ENCODE assay signal across 8 cellular contexts in genomic region chr19:3224346-3225325, GRCh38. TPM values are rescaled to one million over a fixed set of nuclear protein-coding genes. Genes with fewer than 3 reads are reported as not detected.
DNase-seq lines count a peak whose midpoint lies in the region; ATAC-seq, FAIRE-seq and TF ChIP-seq lines count a peak whose summit lies in the region.

TSS of gene CELF5 (plus strand) at chr19:3224661. CDS start at chr19:3224740, 79 bp downstream.

- peaks cover 31% of the 10 kb centered on the region for H3K27me3 ChIP-seq in adipocyte (replicated peaks; ENCODE audit: control insufficient read depth, insufficient read depth, low read length)

- DNase-seq in AG04449 (ENCODE audit: low read depth, low spot score), result no peak
- DNase-seq in H54 (ENCODE audit: insufficient read length, low spot score), result peak; percentile 82
- DNase-seq in adipocyte (ENCODE audit: low read depth), result peak; percentile 82
- DNase-seq in stimulated activated CD4-positive, alpha-beta T cell treated with anti-CD3 and anti-CD28 coated beads, Interleukin-1b, Interleukin-23, amount 100 ng/mL, for 24 hours (ENCODE audit: low read depth in 4 of 4, low spot score in 1 of 4), result peak; percentile 18 to 45 (median 33)
- DNase-seq in H4 (ENCODE audit: low spot score), result no peak

- H3K9ac ChIP-seq in adipocyte (ENCODE audit: low read length), result no peak within 1 kb of the TSS

- H3K4me3 ChIP-seq in AG04449 (ENCODE audit: low read depth, low read length) (peak within 1 kb of the TSS; percentile 30), adipocyte (ENCODE audit: low read length) (no peak within 1 kb of the TSS), iPS-11a (ENCODE audit: low read depth, low read length) (peak within 1 kb of the TSS; percentile 58)

- no peaks in the 10 kb centered on the region for H3K36me3 ChIP-seq in adipocyte (ENCODE audit: control insufficient read depth, insufficient read depth, low read length, severe bottlenecking)

- POLR2A ChIA-PET in AG04449 (lab: Yijun Ruan, JAX), result no interaction called here

- H3K4me1 ChIP-seq in adipocyte (ENCODE audit: control insufficient read depth, insufficient read depth, low read length), result no peaks in the 10 kb centered on the region

- H3K9me3 ChIP-seq in adipocyte (ENCODE audit: control insufficient read depth, low read length), result no peaks in the 10 kb centered on the region

- CTCF ChIA-PET in AG04449 (lab: Yijun Ruan, JAX), result interaction anchor here (0.6 to 3.4 kb wide), 18 partner anchors 9 to 337 kb away, joined by 3 to 25 read pairs (median 4); no protein-coding TSS in a partner anchor

- FAIRE-seq in H54 (lab: Jason Lieb, UNC), result no peak

- TF ChIP-seq CTCF in AG04449 (IDR thresholded peaks at IDR 0.05; ENCODE audit: insufficient read depth, low read length, missing control alignments), result peak; percentile 20

- no peak for TF ChIP-seq POLR2A in H54 (IDR thresholded peaks at IDR 0.05; ENCODE audit: low read depth, low read length)

- ATAC-seq in SK-N-SH treated with all-trans-retinoic acid at 6 μM for 48 hours (peak; percentile 64), HG03457 (IDR thresholded peaks at IDR 0.05; ENCODE audit: unreplicated experiment) (no peak)

TF ChIP-seq in SK-N-SH treated with all-trans-retinoic acid at 6 μM for 48 hours, 23 proteins besides CTCF, POLR2A, EP300 and RAD21:
- TF ChIP-seq BACH2 (CRISPR knock-in tag; IDR thresholded peaks at IDR 0.05; ENCODE audit: borderline replicate concordance), result no peak
- TF ChIP-seq TSHZ2 (CRISPR knock-in tag; IDR thresholded peaks at IDR 0.05), result no peak
- no peak for TF ChIP-seq ZNF70 (CRISPR knock-in tag; IDR thresholded peaks at IDR 0.05)
- TF ChIP-seq ZFP3 (CRISPR knock-in tag; IDR thresholded peaks at IDR 0.05), result no peak
- no peak for TF ChIP-seq SNAI2 (CRISPR knock-in tag; IDR thresholded peaks at IDR 0.05)
- TF ChIP-seq, protein P1, sequence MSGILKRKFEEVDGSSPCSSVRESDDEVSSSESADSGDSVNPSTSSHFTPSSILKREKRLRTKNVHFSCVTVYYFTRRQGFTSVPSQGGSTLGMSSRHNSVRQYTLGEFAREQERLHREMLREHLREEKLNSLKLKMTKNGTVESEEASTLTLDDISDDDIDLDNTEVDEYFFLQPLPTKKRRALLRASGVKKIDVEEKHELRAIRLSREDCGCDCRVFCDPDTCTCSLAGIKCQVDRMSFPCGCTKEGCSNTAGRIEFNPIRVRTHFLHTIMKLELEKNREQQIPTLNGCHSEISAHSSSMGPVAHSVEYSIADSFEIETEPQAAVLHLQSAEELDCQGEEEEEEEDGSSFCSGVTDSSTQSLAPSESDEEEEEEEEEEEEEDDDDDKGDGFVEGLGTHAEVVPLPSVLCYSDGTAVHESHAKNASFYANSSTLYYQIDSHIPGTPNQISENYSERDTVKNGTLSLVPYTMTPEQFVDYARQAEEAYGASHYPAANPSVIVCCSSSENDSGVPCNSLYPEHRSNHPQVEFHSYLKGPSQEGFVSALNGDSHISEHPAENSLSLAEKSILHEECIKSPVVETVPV (CRISPR knock-in tag; IDR thresholded peaks at IDR 0.05), result no peak
- no peak for TF ChIP-seq ZC3H10 (CRISPR knock-in tag; IDR thresholded peaks at IDR 0.05)
- TF ChIP-seq, protein P2, sequence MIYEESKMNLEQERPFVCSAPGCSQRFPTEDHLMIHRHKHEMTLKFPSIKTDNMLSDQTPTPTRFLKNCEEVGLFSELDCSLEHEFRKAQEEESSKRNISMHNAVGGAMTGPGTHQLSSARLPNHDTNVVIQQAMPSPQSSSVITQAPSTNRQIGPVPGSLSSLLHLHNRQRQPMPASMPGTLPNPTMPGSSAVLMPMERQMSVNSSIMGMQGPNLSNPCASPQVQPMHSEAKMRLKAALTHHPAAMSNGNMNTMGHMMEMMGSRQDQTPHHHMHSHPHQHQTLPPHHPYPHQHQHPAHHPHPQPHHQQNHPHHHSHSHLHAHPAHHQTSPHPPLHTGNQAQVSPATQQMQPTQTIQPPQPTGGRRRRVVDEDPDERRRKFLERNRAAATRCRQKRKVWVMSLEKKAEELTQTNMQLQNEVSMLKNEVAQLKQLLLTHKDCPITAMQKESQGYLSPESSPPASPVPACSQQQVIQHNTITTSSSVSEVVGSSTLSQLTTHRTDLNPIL (CRISPR knock-in tag; IDR thresholded peaks at IDR 0.05; ENCODE audit: low read depth), result no peak
- TF ChIP-seq TOX (CRISPR knock-in tag; IDR thresholded peaks at IDR 0.05; ENCODE audit: borderline replicate concordance), result no peak
- TF ChIP-seq OSR1 (CRISPR knock-in tag; IDR thresholded peaks at IDR 0.05), result no peak
- TF ChIP-seq PATZ1 (CRISPR knock-in tag; IDR thresholded peaks at IDR 0.05; ENCODE audit: borderline replicate concordance), result no peak
- no peak for TF ChIP-seq ZNF565 (CRISPR knock-in tag; conservative IDR thresholded peaks at IDR 0.05; ENCODE audit: low read depth)

RNA-seq across cellular contexts. Expression of gene CELF5, which starts in this region (rescaled TPM):
- total RNA-seq in H4 (2014; rRNA removed; shearing (Covaris generic)), result 0.29 and 0.60 TPM in 2 replicates

Comparison
In these comparisons a context has a peak if more than half of its experiments do, and no peak if none do; other contexts are left out.
1. DNase-seq: peak in H54 (single experiment), adipocyte (single experiment) and stimulated activated CD4-positive, alpha-beta T cell treated with anti-CD3 and anti-CD28 coated beads, Interleukin-1b, Interleukin-23, amount 100 ng/mL, for 24 hours (4 of 4); none in AG04449 (single experiment) and H4 (single experiment).